Comparison of ENCODE assay signal across 16 cellular contexts in the genomic region with DNA sequence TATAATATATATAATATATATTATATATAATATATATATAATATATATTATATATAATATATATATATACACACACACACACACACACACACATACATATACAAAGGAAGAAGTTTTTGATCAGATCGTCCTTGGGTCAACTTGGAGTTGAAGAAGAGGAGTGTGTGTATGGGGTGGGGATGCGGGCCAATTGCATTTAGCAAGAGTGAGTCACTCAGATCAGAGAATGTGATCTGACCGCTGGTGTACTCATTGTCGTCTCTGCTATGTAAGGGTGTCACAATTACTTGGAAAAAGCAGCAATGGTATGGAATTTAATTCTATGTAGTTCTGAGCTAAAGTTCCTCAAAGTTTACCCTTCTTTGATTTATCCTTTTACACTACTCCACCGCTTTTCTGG. TPM values are rescaled to one million over a fixed set of nuclear protein-coding genes. Genes with fewer than 3 reads are reported as not detected.
A peak's percentile ranks its signal among the peaks of the same experiment; 100 is the strongest.
DNase-seq lines count a peak whose midpoint lies in the region; ATAC-seq, FAIRE-seq and TF ChIP-seq lines count a peak whose summit lies in the region.
"Had no signal": no experiment of that assay in that cellular context is flagged by ENCODE, and none has a peak within 500 bp of the region (broad histone marks: within the 10 kb centered on the region; RNA-seq: fewer than 3 reads in every experiment).

No MANE protein-coding gene starts in this region.

- intact Hi-C loops in mammary epithelial cell (cut with micrococcal nuclease) (no loop called here), kidney (cut with DNase I) (no loop called here), heart right ventricle (cut with DNase I) (loop anchor here in 2 of 10 donors (10.0 kb wide), 2 partner anchors 89 to 211 kb away; no protein-coding TSS in a partner anchor), colonic mucosa (cut with DNase I) (no loop called here)

- in situ Hi-C loops in mammary epithelial cell (cut with MboI; ENCODE audit: low sequenced_read_pairs in 2 of 2): no loop called here

- no peak for ATAC-seq in heart right ventricle
- ATAC-seq in GM18858 (IDR thresholded peaks at IDR 0.05; ENCODE audit: unreplicated experiment): no peak
- ATAC-seq: activated naive CD8-positive, alpha-beta T cell treated with anti-CD3 and anti-CD28 coated beads, Interleukin-2, amount 50 U/mL, for 24 hours had no signal

- 63% methylated on average over 2 of the region's 5 CpGs for WGBS in mammary epithelial cell (ENCODE audit: low coverage, missing lambda C conversion rate)
- WGBS in heart right ventricle, 2 donors: 83 to 89% methylated on average over 5 of the region's 5 CpGs

- no peak for TF ChIP-seq CTCF in AG04449 (IDR thresholded peaks at IDR 0.05; ENCODE audit: insufficient read depth, low read length, missing control alignments)
- TF ChIP-seq CTCF in mammary epithelial cell (conservative IDR thresholded peaks at IDR 0.05 in 1 of 2, IDR thresholded peaks at IDR 0.05 in 1 of 2; ENCODE audit: extremely low read depth in 1 of 2, insufficient read depth in 1 of 2, low read depth in 1 of 2, low read length in 2 of 2): no peak
- TF ChIP-seq CTCF in kidney (IDR thresholded peaks at IDR 0.05; ENCODE audit: borderline replicate concordance, extremely low read depth, insufficient read depth): no peak
- no peak for TF ChIP-seq CTCF in heart right ventricle (IDR thresholded peaks at IDR 0.05)
- TF ChIP-seq CTCF in colonic mucosa (IDR thresholded peaks at IDR 0.05): no peak

- H3K79me2 ChIP-seq in mammary epithelial cell (ENCODE audit: insufficient read depth, low read length): no peaks in the 10 kb centered on the region
- H3K79me2 ChIP-seq: hepatocyte had no signal

- H3K27me3 ChIP-seq in mammary epithelial cell (ENCODE audit: insufficient read depth, low read length) (no peaks in the 10 kb centered on the region), heart right ventricle (peaks cover 0 to 23% (median 7%) of the 10 kb centered on the region in 7 donors), colonic mucosa (no peaks in the 10 kb centered on the region)
- H3K27me3 ChIP-seq: hepatocyte had no signal

- DNase-seq in AG04449 (ENCODE audit: low read depth, low spot score) (peak; percentile 75), mammary epithelial cell (peak; percentile 74), kidney (no peak), heart right ventricle (no peak), NCI-H526 (lab: John Stamatoyannopoulos, UW) (no peak), colonic mucosa (no peak)
- DNase-seq: activated naive CD8-positive, alpha-beta T cell treated with anti-CD3 and anti-CD28 coated beads, Interleukin-2, amount 50 U/mL, for 24 hours; DMS79 treated with DMSO at 0.1 percent for 48 hours; NCI-H1436; NCI-H510A treated with DMSO at 0.1 percent for 48 hours; nucleus accumbens; Right ventricle myocardium superior; transverse colon had no signal

- H3K9me3 ChIP-seq in mammary epithelial cell (replicated peaks; ENCODE audit: insufficient read depth, low read length): no peaks in the 10 kb centered on the region
- H3K9me3 ChIP-seq in kidney (ENCODE audit: control insufficient read depth in 1 of 2, low read length in 2 of 2): no peaks in the 10 kb centered on the region
- no peaks in the 10 kb centered on the region for H3K9me3 ChIP-seq in heart right ventricle
- no peaks in the 10 kb centered on the region for H3K9me3 ChIP-seq in colonic mucosa
- H3K9me3 ChIP-seq: transverse colon had no signal

- no peak for TF ChIP-seq RAD21 in Ishikawa (IDR thresholded peaks at IDR 0.05; ENCODE audit: low read depth)

- FAIRE-seq in kidney (lab: Jason Lieb, UNC): peak; percentile 90

- H3K4me3 ChIP-seq in AG04449 (ENCODE audit: low read depth, low read length) (no peak overlapping the region), mammary epithelial cell (replicated peaks in 1 of 3; ENCODE audit: insufficient read depth in 1 of 3, low read depth in 2 of 3, low read length in 3 of 3) (no peak overlapping the region), kidney (ENCODE audit: low read length in 2 of 2) (no peak overlapping the region), heart right ventricle (no peak overlapping the region), colonic mucosa (no peak overlapping the region)
- H3K4me3 ChIP-seq: hepatocyte, transverse colon had no signal

- POLR2A ChIA-PET in AG04449 (lab: Yijun Ruan, JAX): no interaction called here

- H3K9ac ChIP-seq in mammary epithelial cell (ENCODE audit: insufficient read depth, low read length) (no peak overlapping the region), kidney (ENCODE audit: low read length in 2 of 2) (no peak overlapping the region), colonic mucosa (ENCODE audit: low read depth in 2 of 2, low read length in 2 of 2) (no peak overlapping the region)

- H3K4me1 ChIP-seq in mammary epithelial cell (ENCODE audit: insufficient read depth, low read length): peaks cover 19% of the 10 kb centered on the region
- H3K4me1 ChIP-seq in kidney (ENCODE audit: control insufficient read depth in 1 of 2, insufficient read depth in 1 of 2, low read depth in 1 of 2, low read length in 2 of 2): peaks cover 0 to under 1% of the 10 kb centered on the region in 2 donors
- peaks cover 0 to 13% (median 0%) of the 10 kb centered on the region in 9 donors for H3K4me1 ChIP-seq in heart right ventricle
- peaks cover 4% of the 10 kb centered on the region for H3K4me1 ChIP-seq in colonic mucosa

- dilution Hi-C loops in mammary epithelial cell (cut with HindIII; ENCODE audit: low sequenced_read_pairs): no loop called here

- no peak overlapping the region for H2AFZ ChIP-seq in mammary epithelial cell (ENCODE audit: low read depth, low read length)
- H2AFZ ChIP-seq: hepatocyte had no signal

- BruUV-seq in mammary epithelial cell (replicated peaks; lab: Mats Ljungman, UMichigan): no TSS peak

- H3K4me2 ChIP-seq in mammary epithelial cell (ENCODE audit: insufficient read depth, low read depth, low read length): no peak overlapping the region
- H3K4me2 ChIP-seq: hepatocyte had no signal

- H3K27ac ChIP-seq in mammary epithelial cell (ENCODE audit: insufficient read depth, low read depth, low read length) (no peak overlapping the region), kidney (ENCODE audit: low read depth in 2 of 2, low read length in 2 of 2) (no peak overlapping the region), heart right ventricle (no peak overlapping the region), colonic mucosa (no peak overlapping the region)
- H3K27ac ChIP-seq: hepatocyte, transverse colon had no signal

- no peaks in the 10 kb centered on the region for H4K20me1 ChIP-seq in mammary epithelial cell (ENCODE audit: insufficient read depth, low read length)

- H3K36me3 ChIP-seq in mammary epithelial cell (ENCODE audit: insufficient read depth, low read length) (no peaks in the 10 kb centered on the region), kidney (ENCODE audit: control insufficient read depth in 1 of 2, insufficient read depth in 2 of 2, low read length in 2 of 2) (no peaks in the 10 kb centered on the region), heart right ventricle (no peaks in the 10 kb centered on the region), colonic mucosa (no peaks in the 10 kb centered on the region)
- H3K36me3 ChIP-seq: transverse colon had no signal

- CTCF ChIA-PET in AG04449 (lab: Yijun Ruan, JAX): interaction anchor here (2.2 kb wide), 1 partner anchor 11 kb away, joined by 10 read pairs; no protein-coding TSS in a partner anchor
- CTCF ChIA-PET in mammary epithelial cell (lab: Charles Lee; ENCODE audit: low non-redundant PET): interaction anchor here (0.5 kb wide), 1 partner anchor 17 kb away, joined by 3 read pairs; no protein-coding TSS in a partner anchor

- no peak for TF ChIP-seq EP300 in Ishikawa (IDR thresholded peaks at IDR 0.05; ENCODE audit: borderline replicate concordance)

TF ChIP-seq in Ishikawa, 13 proteins besides CTCF, POLR2A, EP300 and RAD21:
- TF ChIP-seq TEAD4 (IDR thresholded peaks at IDR 0.05): peak; percentile 27; the same call in 1 of the 2 replicates
- TF ChIP-seq NFIC (IDR thresholded peaks at IDR 0.05): no peak

RNA-seq across cellular contexts. Expression of a gene that starts 4.6 kb away (rescaled TPM):
- 10 to 100 TPM; 27.9 to 33.2 TPM for total RNA-seq in mammary epithelial cell
- polyA plus RNA-seq in mammary epithelial cell: 11.1 TPM
- polyA minus RNA-seq in mammary epithelial cell: 11.8 TPM
- total RNA-seq in kidney: 4.2 TPM
- polyA plus RNA-seq in kidney (ENCODE audit: insufficient read depth, low read depth, low replicate concordance): 0.30 TPM
- total RNA-seq in heart right ventricle: 10 to 100 TPM in 1 of 10 donors, 1 to 10 TPM in 9; 1.3 to 15.3 (median 4.2) TPM
- polyA plus RNA-seq in heart right ventricle: 1 to 10 TPM; 1.0 to 1.3 TPM
- 1 to 10 TPM; 1.3 to 8.0 TPM for total RNA-seq in colonic mucosa

Comparison
In these comparisons a context has a peak if more than half of its experiments do, and no peak if none do; other contexts are left out.
1. DNase-seq: peak in AG04449 (single experiment) and mammary epithelial cell (single experiment); none in kidney (single experiment), heart right ventricle (0 of 2), NCI-H526 (0 of 2) and colonic mucosa (single experiment).